Comparison of ENCODE assay signal across 11 cellular contexts in genomic region chr10:59873924-59874323, GRCh38. TPM values are rescaled to one million over a fixed set of nuclear protein-coding genes. Genes with fewer than 3 reads are reported as not detected.
DNase-seq lines count a peak whose midpoint lies in the region; ATAC-seq, FAIRE-seq and TF ChIP-seq lines count a peak whose summit lies in the region.
"Had no signal": no experiment of that assay in that cellular context is flagged by ENCODE, and none has a peak within 500 bp of the region (broad histone marks: within the 10 kb centered on the region; RNA-seq: fewer than 3 reads in every experiment).

No MANE protein-coding gene starts in this region.

- in situ Hi-C loops in GM12878 (cut with MboI), result no loop called here

- RAD21 ChIA-PET in GM12878 (lab: Charles Lee; ENCODE audit: unreplicated experiment), result interaction anchor here (0.7 to 2.0 kb wide), 10 partner anchors 9 to 39 kb away, joined by 3 to 26 read pairs (median 4); partner anchors contain the start of gene CCDC6

- no peak overlapping the region for H3K9ac ChIP-seq in GM12878 (ENCODE audit: control insufficient read depth, insufficient read depth, low read length)

- H3K27ac ChIP-seq in GM12878 (ENCODE audit: control insufficient read depth, insufficient read depth) (peak overlapping the region; percentile 28), uterus (peak overlapping the region; percentile 79 to 90)

- peak overlapping the region; percentile 79 for H3K4me2 ChIP-seq in GM12878 (ENCODE audit: control insufficient read depth, insufficient read depth)

- ATAC-seq in GM19467 (IDR thresholded peaks at IDR 0.05; ENCODE audit: unreplicated experiment) (peak; percentile 64), HG03039 (IDR thresholded peaks at IDR 0.05; ENCODE audit: unreplicated experiment) (peak; percentile 53), GM12878 (peak; percentile 82)

- TF ChIP-seq RAD21 in GM12878 (IDR thresholded peaks at IDR 0.05; ENCODE audit: insufficient read depth, low read depth, low read length), result no peak

- H3K4me1 ChIP-seq in GM12878 (ENCODE audit: control insufficient read depth, insufficient read depth, low read length) (peaks cover 31% of the 10 kb centered on the region; the same call in 1 of the 2 replicates), uterus (no peaks in the 10 kb centered on the region)

- H3K4me3 ChIP-seq in GM12878 (no peak overlapping the region), uterus (no peak overlapping the region)

- TF ChIP-seq POLR2A in GM12878 (IDR thresholded peaks at IDR 0.05; ENCODE audit: low read depth, low read length) (no peak), uterus (IDR thresholded peaks at IDR 0.05) (no peak)

- peak; percentile 80 for FAIRE-seq in GM12878 (lab: Jason Lieb, UNC)
- FAIRE-seq: TTC549 had no signal

- peaks cover 75% of the 10 kb centered on the region for H3K79me2 ChIP-seq in GM12878 (ENCODE audit: control insufficient read depth, insufficient read depth, low read length)

- H3K9me3 ChIP-seq in GM12878 (replicated peaks; ENCODE audit: control insufficient read depth, insufficient read depth, low read length) (no peaks in the 10 kb centered on the region), uterus (no peaks in the 10 kb centered on the region)

- intact Hi-C loops in GM12878 (cut with micrococcal nuclease; ENCODE audit: unreplicated experiment), result no loop called here
- intact Hi-C loops in uterus (cut with DNase I; ENCODE audit: low total_unique reads), result no loop called here

- no peak for DNase-seq in GM12878 (ENCODE audit: low read depth, low spot score)
- no peak for DNase-seq in uterus
- no peak for DNase-seq in activated effector memory CD4-positive, alpha-beta T cell treated with Interleukin-2 at 50 U/mL for 16 hours
- no peak for DNase-seq in midbrain (lab: John Stamatoyannopoulos, UW)
- no peak for DNase-seq in GOT3 (lab: John Stamatoyannopoulos, UW)
- DNase-seq: activated naive CD8-positive, alpha-beta T cell treated with anti-CD3 and anti-CD28 coated beads, Interleukin-2, amount 10 ng/mL, durations not matched to agents 7 days and 5 days; NCI-H524; stimulated activated CD4-positive, alpha-beta T cell treated with anti-CD3 and anti-CD28 coated beads, Interleukin-4, amount 100 ng/mL, for 4 hours had no signal

- no peak overlapping the region for H2AFZ ChIP-seq in GM12878 (ENCODE audit: control insufficient read depth, low read depth, low read length)

- H4K20me1 ChIP-seq in GM12878 (ENCODE audit: control insufficient read depth, insufficient read depth), result no peaks in the 10 kb centered on the region; the same call in 1 of the 2 replicates

- WGBS in GM12878 (ENCODE audit: insufficient coverage, insufficient replicate concordance, low lambda C conversion rate, missing lambda C conversion rate), result 0% methylated on average over 4 of the region's 4 CpGs

- no TSS peak for BruUV-seq in GM12878 (replicated peaks; lab: Mats Ljungman, UMichigan)

- TF ChIP-seq CTCF in GM12878 (IDR thresholded peaks at IDR 0.05 in 2 of 3, conservative IDR thresholded peaks at IDR 0.05 in 1 of 3; ENCODE audit: control insufficient read depth in 2 of 3, extremely low read depth in 1 of 3, insufficient read depth in 1 of 3, low read depth in 3 of 3, low read length in 3 of 3), result no peak
- TF ChIP-seq CTCF in uterus (IDR thresholded peaks at IDR 0.05), result no peak

- H3K27me3 ChIP-seq in GM12878 (replicated peaks in 1 of 2; ENCODE audit: control insufficient read depth in 2 of 2, insufficient read depth in 2 of 2, low read length in 1 of 2), result no peaks in the 10 kb centered on the region
- H3K27me3 ChIP-seq in uterus, result no peaks in the 10 kb centered on the region

- SMC1A ChIA-PET in GM12878 (lab: Charles Lee; ENCODE audit: uncharacterized antibody, unreplicated experiment), result interaction anchor here (1.0 to 2.3 kb wide), 9 partner anchors 9 to 248 kb away, joined by 3 to 25 read pairs (median 5); partner anchors contain the start of gene CCDC6

- 0 out of 4 replicates have a peak, but pooled peaks cover 0 to 4% of the 10 kb centered on the region in 2 experiments for H3K36me3 ChIP-seq in GM12878 (ENCODE audit: control insufficient read depth in 2 of 2, insufficient read depth in 2 of 2, low read length in 1 of 2)
- H3K36me3 ChIP-seq in uterus, result no peaks in the 10 kb centered on the region

- TF ChIP-seq EP300 in GM12878 (IDR thresholded peaks at IDR 0.05; ENCODE audit: borderline replicate concordance in 1 of 2, control insufficient read depth in 1 of 2, low read depth in 2 of 2, low read length in 2 of 2), result no peak

- POLR2A ChIA-PET in GM12878 (lab: Charles Lee), result interaction anchor here (0.6 to 2.6 kb wide), 4 partner anchors 20 to 205 kb away, joined by 3 to 13 read pairs (median 4); partner anchors contain the start of gene CCDC6

- CTCF ChIA-PET in GM12878 (lab: Yijun Ruan, JAX), result interaction anchor here (0.8 to 2.5 kb wide), 3 partner anchors 9 to 33 kb away, joined by 3 to 33 read pairs (median 24); partner anchors contain the start of gene CCDC6

TF ChIP-seq in GM12878, 131 proteins besides CTCF, POLR2A, EP300 and RAD21 (continues in another document):
- TF ChIP-seq SREBF1 (IDR thresholded peaks at IDR 0.05; ENCODE audit: low read length), result no peak
- peak in 1 of 2 experiments; percentile 47; a peak in 1 of 4 replicates for TF ChIP-seq ETV6 (conservative IDR thresholded peaks at IDR 0.05 in 1 of 2, IDR thresholded peaks at IDR 0.05 in 1 of 2; ENCODE audit: borderline replicate concordance in 1 of 2, low read depth in 1 of 2)
- TF ChIP-seq, protein P1, sequence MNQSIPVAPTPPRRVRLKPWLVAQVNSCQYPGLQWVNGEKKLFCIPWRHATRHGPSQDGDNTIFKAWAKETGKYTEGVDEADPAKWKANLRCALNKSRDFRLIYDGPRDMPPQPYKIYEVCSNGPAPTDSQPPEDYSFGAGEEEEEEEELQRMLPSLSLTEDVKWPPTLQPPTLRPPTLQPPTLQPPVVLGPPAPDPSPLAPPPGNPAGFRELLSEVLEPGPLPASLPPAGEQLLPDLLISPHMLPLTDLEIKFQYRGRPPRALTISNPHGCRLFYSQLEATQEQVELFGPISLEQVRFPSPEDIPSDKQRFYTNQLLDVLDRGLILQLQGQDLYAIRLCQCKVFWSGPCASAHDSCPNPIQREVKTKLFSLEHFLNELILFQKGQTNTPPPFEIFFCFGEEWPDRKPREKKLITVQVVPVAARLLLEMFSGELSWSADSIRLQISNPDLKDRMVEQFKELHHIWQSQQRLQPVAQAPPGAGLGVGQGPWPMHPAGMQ (IDR thresholded peaks at IDR 0.05; ENCODE audit: borderline replicate concordance), result no peak
- no peak; the same call in 1 of the 2 replicates for TF ChIP-seq EED (IDR thresholded peaks at IDR 0.05; ENCODE audit: low read depth)
- TF ChIP-seq, protein P2, sequence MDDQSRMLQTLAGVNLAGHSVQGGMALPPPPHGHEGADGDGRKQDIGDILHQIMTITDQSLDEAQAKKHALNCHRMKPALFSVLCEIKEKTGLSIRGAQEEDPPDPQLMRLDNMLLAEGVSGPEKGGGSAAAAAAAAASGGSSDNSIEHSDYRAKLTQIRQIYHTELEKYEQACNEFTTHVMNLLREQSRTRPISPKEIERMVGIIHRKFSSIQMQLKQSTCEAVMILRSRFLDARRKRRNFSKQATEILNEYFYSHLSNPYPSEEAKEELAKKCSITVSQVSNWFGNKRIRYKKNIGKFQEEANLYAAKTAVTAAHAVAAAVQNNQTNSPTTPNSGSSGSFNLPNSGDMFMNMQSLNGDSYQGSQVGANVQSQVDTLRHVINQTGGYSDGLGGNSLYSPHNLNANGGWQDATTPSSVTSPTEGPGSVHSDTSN (IDR thresholded peaks at IDR 0.05; ENCODE audit: insufficient replicate concordance, low read depth, low read length), result no peak
- TF ChIP-seq, protein P3, sequence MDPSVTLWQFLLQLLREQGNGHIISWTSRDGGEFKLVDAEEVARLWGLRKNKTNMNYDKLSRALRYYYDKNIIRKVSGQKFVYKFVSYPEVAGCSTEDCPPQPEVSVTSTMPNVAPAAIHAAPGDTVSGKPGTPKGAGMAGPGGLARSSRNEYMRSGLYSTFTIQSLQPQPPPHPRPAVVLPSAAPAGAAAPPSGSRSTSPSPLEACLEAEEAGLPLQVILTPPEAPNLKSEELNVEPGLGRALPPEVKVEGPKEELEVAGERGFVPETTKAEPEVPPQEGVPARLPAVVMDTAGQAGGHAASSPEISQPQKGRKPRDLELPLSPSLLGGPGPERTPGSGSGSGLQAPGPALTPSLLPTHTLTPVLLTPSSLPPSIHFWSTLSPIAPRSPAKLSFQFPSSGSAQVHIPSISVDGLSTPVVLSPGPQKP (IDR thresholded peaks at IDR 0.05; ENCODE audit: low read depth, low read length), result no peak
- TF ChIP-seq CHD4 (IDR thresholded peaks at IDR 0.05), result no peak
- no peak for TF ChIP-seq NRF1 (conservative IDR thresholded peaks at IDR 0.05; ENCODE audit: low read depth, low read length)
- TF ChIP-seq BHLHE40 (IDR thresholded peaks at IDR 0.05; ENCODE audit: borderline replicate concordance in 1 of 2, low read depth in 2 of 2, low read length in 1 of 2), result no peak
- peak; percentile 54 for TF ChIP-seq JUNB (IDR thresholded peaks at IDR 0.05)
- no peak for TF ChIP-seq TCF12 (IDR thresholded peaks at IDR 0.05; ENCODE audit: low read depth, low read length)
- TF ChIP-seq CBFB (IDR thresholded peaks at IDR 0.05; ENCODE audit: low read depth), result no peak
- no peak for TF ChIP-seq RELA (IDR thresholded peaks at IDR 0.05; ENCODE audit: borderline replicate concordance, partially characterized antibody)

RNA-seq across cellular contexts. Expression of gene CCDC6, which starts 32.4 kb away (rescaled TPM):
- total RNA-seq in GM12878 (2013; cell fraction: nucleolus; rRNA removed), result 43.8 and 44.1 TPM in 2 replicates
- 22.0 and 26.2 TPM in 2 replicates for total RNA-seq in GM12878 (2014; rRNA removed)
- 22.7 and 25.2 TPM in 2 replicates for total RNA-seq in GM12878 (2014; rRNA removed; fragmentation: Illumina TruSeq; extraction: Trizol)
- 45.0 and 46.2 TPM in 2 replicates for total RNA-seq in GM12878 (2021)
- 11.0 TPM for polyA plus RNA-seq in GM12878 (2011; ENCODE audit: low read depth)
- 34.8 and 37.0 TPM in 2 replicates for polyA plus RNA-seq in GM12878 (2011; rRNA removed)
- 22.1 and 22.8 TPM in 2 replicates for polyA plus RNA-seq in GM12878 (2011; cell fraction: cytosol; rRNA removed)
- 19.7 and 20.8 TPM in 2 replicates for polyA plus RNA-seq in GM12878 (2011; cell fraction: nucleus; rRNA removed)
- 15.4 and 15.7 TPM in 2 replicates for polyA plus RNA-seq in GM12878 (2012)
- polyA plus RNA-seq in GM12878 (2014; fragmentation: Illumina TruSeq; extraction: Trizol), result 34.8 and 40.7 TPM in 2 replicates
- 10 to 100 TPM; 11.8 to 12.3 TPM for polyA plus RNA-seq in GM12878 (2014; fragmentation: Nextera tagmentation; extraction: Ambion mirVana)
- 19.5 and 23.7 TPM in 2 replicates for polyA plus RNA-seq in GM12878 (2014; rRNA removed)
- polyA plus RNA-seq in GM12878 (2016; fragmentation: Nextera tagmentation; extraction: Ambion mirVana), result 10 to 100 TPM; 29.7 to 30.5 TPM
- polyA minus RNA-seq in GM12878 (2011; rRNA and poly(A)+ RNA removed), result 52.4 and 62.0 TPM in 2 replicates
- polyA minus RNA-seq in GM12878 (2011; cell fraction: cytosol; rRNA and poly(A)+ RNA removed), result 22.6 and 30.9 TPM in 2 replicates
- 18.3 and 26.8 TPM in 2 replicates for polyA minus RNA-seq in GM12878 (2011; cell fraction: nucleus; rRNA and poly(A)+ RNA removed)
- total RNA-seq in uterus, result 10 to 100 TPM; 53.2 to 72.4 (median 66.4) TPM
